In genomic region chrX:1525583-1526355, GRCh38 we compare ENCODE assay signal across 23 cellular contexts. TPM values are rescaled to one million over a fixed set of nuclear protein-coding genes. Genes with fewer than 3 reads are reported as not detected.
A peak's percentile ranks its signal among the peaks of the same experiment; 100 is the strongest.
DNase-seq lines count a peak whose midpoint lies in the region; ATAC-seq, FAIRE-seq and TF ChIP-seq lines count a peak whose summit lies in the region.
"Had no signal": no experiment of that assay in that cellular context is flagged by ENCODE, and none has a peak within 500 bp of the region (broad histone marks: within the 10 kb centered on the region; RNA-seq: fewer than 3 reads in every experiment).

No MANE protein-coding gene starts in this region.

- no peaks in the 10 kb centered on the region for H3K9me3 Mint-ChIP-seq in activated CD8-positive, alpha-beta T cell treated with anti-CD3 and anti-CD28 coated beads, Interleukin-2, amount 10 ng/mL, durations not matched to agents 7 days and 5 days (ENCODE audit: insufficient read depth)
- no peaks in the 10 kb centered on the region for H3K9me3 Mint-ChIP-seq in activated CD8-positive, alpha-beta T cell treated with anti-CD3 and anti-CD28 coated beads for 36 hours
- no peaks in the 10 kb centered on the region for H3K9me3 Mint-ChIP-seq in natural killer cell
- H3K9me3 Mint-ChIP-seq: CD8-positive, alpha-beta T cell had no signal

- intact Hi-C loops in activated CD8-positive, alpha-beta T cell treated with anti-CD3 and anti-CD28 coated beads for 36 hours (cut with micrococcal nuclease): no loop called here
- intact Hi-C loops in IMR-90 (cut with micrococcal nuclease): no loop called here
- intact Hi-C loops in natural killer cell (cut with micrococcal nuclease): no loop called here

- no peak for ATAC-seq in activated CD8-positive, alpha-beta T cell treated with anti-CD3 and anti-CD28 coated beads, Interleukin-2, amount 10 ng/mL, durations not matched to agents 7 days and 5 days
- no peak for ATAC-seq in activated CD8-positive, alpha-beta T cell treated with anti-CD3 and anti-CD28 coated beads for 36 hours
- ATAC-seq in IMR-90 (ENCODE audit: low read depth): no peak
- no peak for ATAC-seq in natural killer cell
- ATAC-seq in GM19452 (IDR thresholded peaks at IDR 0.05; ENCODE audit: unreplicated experiment): no peak
- ATAC-seq: CD8-positive, alpha-beta T cell had no signal

- WGBS in IMR-90 (ENCODE audit: extremely low coverage in 2 of 2, insufficient read length in 1 of 2), 2 experiments: 66% methylated on average over 6 of the region's 6 CpGs; no CpG with 5 or more reads in 1 of the 2 experiments

- CTCF ChIA-PET in activated CD8-positive, alpha-beta T cell treated with anti-CD3 and anti-CD28 coated beads, Interleukin-2, amount 10 ng/mL, durations not matched to agents 7 days and 5 days (lab: Charles Lee): no interaction called here
- CTCF ChIA-PET in activated CD8-positive, alpha-beta T cell treated with anti-CD3 and anti-CD28 coated beads for 36 hours (lab: Charles Lee): no interaction called here
- CTCF ChIA-PET in IMR-90 (lab: Yijun Ruan, JAX): no interaction called here

- no peak overlapping the region for H3K4me2 ChIP-seq in IMR-90 (ENCODE audit: low read depth, low read length)
- H3K4me2 ChIP-seq: BLaER1 had no signal

- H4K20me1 ChIP-seq in IMR-90 (ENCODE audit: insufficient read depth, low read length): no peaks in the 10 kb centered on the region

- no peak overlapping the region for H3K56ac ChIP-seq in IMR-90 (ENCODE audit: extremely low read depth, insufficient read depth, low read length)

- TF ChIP-seq RAD21 in IMR-90 (IDR thresholded peaks at IDR 0.05; ENCODE audit: low read length): no peak

- H2BK20ac ChIP-seq in IMR-90 (ENCODE audit: low read depth, low read length): no peak overlapping the region

- TF ChIP-seq POLR2A in GM12892 (IDR thresholded peaks at IDR 0.05; ENCODE audit: low read depth, low read length): no peak
- TF ChIP-seq POLR2A in IMR-90 (IDR thresholded peaks at IDR 0.05; ENCODE audit: low read depth, low read length): no peak

- H3K4me3 Mint-ChIP-seq in activated CD8-positive, alpha-beta T cell treated with anti-CD3 and anti-CD28 coated beads, Interleukin-2, amount 10 ng/mL, durations not matched to agents 7 days and 5 days: no peak overlapping the region
- no peak overlapping the region for H3K4me3 Mint-ChIP-seq in activated CD8-positive, alpha-beta T cell treated with anti-CD3 and anti-CD28 coated beads for 36 hours
- no peak overlapping the region for H3K4me3 Mint-ChIP-seq in natural killer cell
- H3K4me3 Mint-ChIP-seq: B cell; CD4-positive, CD25-positive, alpha-beta regulatory T cell; CD8-positive, alpha-beta T cell had no signal

- H4K91ac ChIP-seq in IMR-90 (ENCODE audit: insufficient read depth, low read depth, low read length): no peak overlapping the region

- in situ Hi-C loops in IMR-90 (cut with MboI; ENCODE audit: low sequenced_read_pairs): no loop called here

- FAIRE-seq in GM12892 (lab: Jason Lieb, UNC): peak; percentile 84
- FAIRE-seq: A204.1, H1 had no signal

- H2AK5ac ChIP-seq in IMR-90 (ENCODE audit: low read depth, low read length): no peak overlapping the region

- TF ChIP-seq CTCF in activated CD8-positive, alpha-beta T cell treated with anti-CD3 and anti-CD28 coated beads for 36 hours (IDR thresholded peaks at IDR 0.05): no peak
- no peak for TF ChIP-seq CTCF in IMR-90 (conservative IDR thresholded peaks at IDR 0.05; ENCODE audit: low read depth, low read length)
- no peak for TF ChIP-seq CTCF in natural killer cell (IDR thresholded peaks at IDR 0.05)

- dilution Hi-C loops in IMR-90 (cut with HindIII; ENCODE audit: low sequenced_read_pairs, unreplicated experiment): no loop called here

- H2BK120ac ChIP-seq in IMR-90 (ENCODE audit: low read depth, low read length): no peak overlapping the region

- no peak overlapping the region for H3K27ac ChIP-seq in IMR-90 (ENCODE audit: insufficient read depth, low read length)
- H3K27ac ChIP-seq: 22Rv1, BLaER1, C4-2B, GM23248 had no signal

- no peak overlapping the region for H3K18ac ChIP-seq in IMR-90 (ENCODE audit: low read depth, low read length)

- H3K4me3 ChIP-seq in IMR-90 (ENCODE audit: insufficient read depth, low read depth, low read length): no peak overlapping the region
- H3K4me3 ChIP-seq: BLaER1, GM23248 had no signal

- H3K36me3 Mint-ChIP-seq in activated CD8-positive, alpha-beta T cell treated with anti-CD3 and anti-CD28 coated beads, Interleukin-2, amount 10 ng/mL, durations not matched to agents 7 days and 5 days (ENCODE audit: low read depth): peaks cover 13% of the 10 kb centered on the region
- H3K36me3 Mint-ChIP-seq in activated CD8-positive, alpha-beta T cell treated with anti-CD3 and anti-CD28 coated beads for 36 hours (ENCODE audit: low read depth): peaks cover 7% of the 10 kb centered on the region
- no peaks in the 10 kb centered on the region for H3K36me3 Mint-ChIP-seq in natural killer cell

- DNase-seq in activated CD8-positive, alpha-beta T cell treated with anti-CD3 and anti-CD28 coated beads, Interleukin-2, amount 10 ng/mL, durations not matched to agents 7 days and 5 days: peak; percentile 7
- no peak for DNase-seq in activated CD8-positive, alpha-beta T cell treated with anti-CD3 and anti-CD28 coated beads for 36 hours
- DNase-seq in GM12892 (ENCODE audit: insufficient read length): no peak
- DNase-seq in IMR-90: no peak
- no peak for DNase-seq in natural killer cell
- no peak for DNase-seq in NCI-H2227 (lab: John Stamatoyannopoulos, UW; ENCODE audit: unreplicated experiment)
- DNase-seq: Caco-2; CD4-positive, CD25-positive, alpha-beta regulatory T cell; DMS153; EL; GDM1; GM23248; H7; HCEC 1CT had no signal

- no peak overlapping the region for H2AFZ ChIP-seq in IMR-90 (replicated peaks; ENCODE audit: low read length, poor library complexity)
- H2AFZ ChIP-seq: GM23248 had no signal

- no peak overlapping the region for H4K5ac ChIP-seq in IMR-90 (ENCODE audit: low read depth, low read length)

- no peak overlapping the region for H3K14ac ChIP-seq in IMR-90 (replicated peaks; ENCODE audit: low read depth, low read length)

- no peaks in the 10 kb centered on the region for H3K9me1 ChIP-seq in IMR-90 (ENCODE audit: insufficient read depth, low read length)

- H3K9ac ChIP-seq in IMR-90 (ENCODE audit: low read depth, low read length): no peak overlapping the region
- H3K9ac ChIP-seq: BLaER1, GM23248 had no signal

- no peaks in the 10 kb centered on the region for H3K27me3 Mint-ChIP-seq in activated CD8-positive, alpha-beta T cell treated with anti-CD3 and anti-CD28 coated beads, Interleukin-2, amount 10 ng/mL, durations not matched to agents 7 days and 5 days (ENCODE audit: low read depth)
- H3K27me3 Mint-ChIP-seq in activated CD8-positive, alpha-beta T cell treated with anti-CD3 and anti-CD28 coated beads for 36 hours: no peaks in the 10 kb centered on the region
- no peaks in the 10 kb centered on the region for H3K27me3 Mint-ChIP-seq in natural killer cell (ENCODE audit: low read depth in 2 of 2)
- H3K27me3 Mint-ChIP-seq: B cell; CD4-positive, CD25-positive, alpha-beta regulatory T cell had no signal

- peak overlapping the region; percentile 19 for H2BK5ac ChIP-seq in IMR-90 (ENCODE audit: low read depth, low read length, poor library complexity, severe bottlenecking)

- H3K4ac ChIP-seq in IMR-90 (ENCODE audit: low read depth, low read length): no peak overlapping the region

- peaks cover 21% of the 10 kb centered on the region for H3K9me3 ChIP-seq in IMR-90 (ENCODE audit: control insufficient read depth, insufficient read depth, low read length)
- H3K9me3 ChIP-seq: Caco-2 had no signal

- H3K4me1 ChIP-seq in IMR-90 (ENCODE audit: control insufficient read depth, insufficient read depth, low read length): no peaks in the 10 kb centered on the region
- H3K4me1 ChIP-seq: Caco-2 had no signal

- POLR2A ChIA-PET in activated CD8-positive, alpha-beta T cell treated with anti-CD3 and anti-CD28 coated beads, Interleukin-2, amount 10 ng/mL, durations not matched to agents 7 days and 5 days (lab: Charles Lee): no interaction called here
- POLR2A ChIA-PET in activated CD8-positive, alpha-beta T cell treated with anti-CD3 and anti-CD28 coated beads for 36 hours (lab: Charles Lee): no interaction called here
- POLR2A ChIA-PET in IMR-90 (lab: Charles Lee; ENCODE audit: unreplicated experiment): no interaction called here

- H3K79me1 ChIP-seq in IMR-90 (ENCODE audit: low read depth in 1 of 2, low read length in 2 of 2): no peaks in the 10 kb centered on the region

- no peaks in the 10 kb centered on the region for H3K36me3 ChIP-seq in IMR-90 (ENCODE audit: control insufficient read depth, insufficient read depth, low read length)

- no TSS peak for BruUV-seq in IMR-90 (replicated peaks; lab: Mats Ljungman, UMichigan)

- H4K8ac ChIP-seq in IMR-90 (ENCODE audit: low read depth in 2 of 2, low read length in 2 of 2): no peak overlapping the region

- H2AK9ac ChIP-seq in IMR-90 (replicated peaks; ENCODE audit: low read depth, low read length, poor library complexity): no peak overlapping the region

- no peaks in the 10 kb centered on the region for H3K27me3 ChIP-seq in IMR-90 (ENCODE audit: control insufficient read depth, insufficient read depth, low read length)
- H3K27me3 ChIP-seq: BLaER1 had no signal

- no peak overlapping the region for H3K23ac ChIP-seq in IMR-90 (ENCODE audit: low read depth, low read length)

- no peak overlapping the region for H2BK15ac ChIP-seq in IMR-90 (ENCODE audit: low read depth, low read length)

- H3K4me1 Mint-ChIP-seq in activated CD8-positive, alpha-beta T cell treated with anti-CD3 and anti-CD28 coated beads, Interleukin-2, amount 10 ng/mL, durations not matched to agents 7 days and 5 days (ENCODE audit: low read depth): peaks cover 19% of the 10 kb centered on the region
- H3K4me1 Mint-ChIP-seq in activated CD8-positive, alpha-beta T cell treated with anti-CD3 and anti-CD28 coated beads for 36 hours (ENCODE audit: low read depth): peaks cover 14% of the 10 kb centered on the region
- H3K4me1 Mint-ChIP-seq in natural killer cell: peaks cover 8 to 14% of the 10 kb centered on the region in 2 donors

- H3K27ac Mint-ChIP-seq in activated CD8-positive, alpha-beta T cell treated with anti-CD3 and anti-CD28 coated beads, Interleukin-2, amount 10 ng/mL, durations not matched to agents 7 days and 5 days: no peak overlapping the region
- no peak overlapping the region for H3K27ac Mint-ChIP-seq in activated CD8-positive, alpha-beta T cell treated with anti-CD3 and anti-CD28 coated beads for 36 hours
- no peak overlapping the region for H3K27ac Mint-ChIP-seq in natural killer cell
- H3K27ac Mint-ChIP-seq: B cell; CD4-positive, CD25-positive, alpha-beta regulatory T cell; CD8-positive, alpha-beta T cell had no signal

TF ChIP-seq in IMR-90, 13 proteins besides CTCF, POLR2A, EP300 and RAD21 (continues in another document):
- TF ChIP-seq MAFK (IDR thresholded peaks at IDR 0.05; ENCODE audit: low read depth, low read length): no peak

RNA-seq across cellular contexts. Expression of gene P2RY8, which starts 11.2 kb away (rescaled TPM):
- 10 to 100 TPM; 62.9 to 65.5 TPM for total RNA-seq in activated CD8-positive, alpha-beta T cell treated with anti-CD3 and anti-CD28 coated beads, Interleukin-2, amount 10 ng/mL, durations not matched to agents 7 days and 5 days
- 10 to 100 TPM; 27.5 to 28.3 TPM for total RNA-seq in activated CD8-positive, alpha-beta T cell treated with anti-CD3 and anti-CD28 coated beads for 36 hours
- polyA plus RNA-seq in GM12892 (2012; ENCODE audit: missing spikeins): 31.4 TPM
- not detected in 2 replicates for total RNA-seq in IMR-90 (2012; rRNA removed)
- polyA plus RNA-seq in IMR-90 (2012; rRNA removed): not detected in 2 replicates
- not detected in 2 replicates for polyA plus RNA-seq in IMR-90 (2012; cell fraction: cytosol; rRNA removed)
- not detected in 2 replicates for polyA plus RNA-seq in IMR-90 (2012; cell fraction: nucleus; rRNA removed; ENCODE audit: low replicate concordance)
- 100 to 1,000 TPM in 2 of 3 donors, 10 to 100 TPM in 1; 73.7 to 114 (median 107) TPM for total RNA-seq in natural killer cell
- total RNA-seq: Caco-2, GM23248 had no signal
- polyA plus RNA-seq: AG04450, GM23248 had no signal

Comparison
In these comparisons a context has a peak if more than half of its experiments do, and no peak if none do; other contexts are left out.
1. RNA of gene P2RY8, which starts 11.2 kb away (total RNA-seq): 73.7 to 114 TPM in natural killer cell, 62.9 to 65.5 TPM in activated CD8-positive, alpha-beta T cell treated with anti-CD3 and anti-CD28 coated beads, Interleukin-2, amount 10 ng/mL, durations not matched to agents 7 days and 5 days and 27.5 to 28.3 TPM in activated CD8-positive, alpha-beta T cell treated with anti-CD3 and anti-CD28 coated beads for 36 hours; not detected in IMR-90; every median in the first group is over 10 times any median in the second.